Comparison of ENCODE assay signal across 1 cellular context in genomic region chr20:4585104-4585753, GRCh38.
TF ChIP-seq lines count a peak whose summit lies in the region.

No MANE protein-coding gene starts in this region.

TF ChIP-seq in SK-N-SH, 30 proteins besides CTCF, POLR2A, EP300 and RAD21 (continued from another document):
- TF ChIP-seq, protein P1, sequence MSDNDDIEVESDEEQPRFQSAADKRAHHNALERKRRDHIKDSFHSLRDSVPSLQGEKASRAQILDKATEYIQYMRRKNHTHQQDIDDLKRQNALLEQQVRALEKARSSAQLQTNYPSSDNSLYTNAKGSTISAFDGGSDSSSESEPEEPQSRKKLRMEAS (IDR thresholded peaks at IDR 0.05; ENCODE audit: low read depth): no peak
- TF ChIP-seq, protein P2, sequence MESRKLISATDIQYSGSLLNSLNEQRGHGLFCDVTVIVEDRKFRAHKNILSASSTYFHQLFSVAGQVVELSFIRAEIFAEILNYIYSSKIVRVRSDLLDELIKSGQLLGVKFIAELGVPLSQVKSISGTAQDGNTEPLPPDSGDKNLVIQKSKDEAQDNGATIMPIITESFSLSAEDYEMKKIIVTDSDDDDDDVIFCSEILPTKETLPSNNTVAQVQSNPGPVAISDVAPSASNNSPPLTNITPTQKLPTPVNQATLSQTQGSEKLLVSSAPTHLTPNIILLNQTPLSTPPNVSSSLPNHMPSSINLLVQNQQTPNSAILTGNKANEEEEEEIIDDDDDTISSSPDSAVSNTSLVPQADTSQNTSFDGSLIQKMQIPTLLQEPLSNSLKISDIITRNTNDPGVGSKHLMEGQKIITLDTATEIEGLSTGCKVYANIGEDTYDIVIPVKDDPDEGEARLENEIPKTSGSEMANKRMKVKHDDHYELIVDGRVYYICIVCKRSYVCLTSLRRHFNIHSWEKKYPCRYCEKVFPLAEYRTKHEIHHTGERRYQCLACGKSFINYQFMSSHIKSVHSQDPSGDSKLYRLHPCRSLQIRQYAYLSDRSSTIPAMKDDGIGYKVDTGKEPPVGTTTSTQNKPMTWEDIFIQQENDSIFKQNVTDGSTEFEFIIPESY (IDR thresholded peaks at IDR 0.05; ENCODE audit: borderline replicate concordance, low read depth): no peak
- TF ChIP-seq MXI1 (IDR thresholded peaks at IDR 0.05; ENCODE audit: low read depth, low read length) (no peak), CHD2 (IDR thresholded peaks at IDR 0.05; ENCODE audit: low read length, partially characterized antibody) (no peak), NRF1 (IDR thresholded peaks at IDR 0.05; ENCODE audit: low read depth, low read length) (no peak), MEF2A (IDR thresholded peaks at IDR 0.05; ENCODE audit: borderline replicate concordance, low read depth) (no peak), GABPA (IDR thresholded peaks at IDR 0.05; ENCODE audit: low read depth) (no peak), ELF1 (IDR thresholded peaks at IDR 0.05) (no peak)
- TF ChIP-seq, protein P3, sequence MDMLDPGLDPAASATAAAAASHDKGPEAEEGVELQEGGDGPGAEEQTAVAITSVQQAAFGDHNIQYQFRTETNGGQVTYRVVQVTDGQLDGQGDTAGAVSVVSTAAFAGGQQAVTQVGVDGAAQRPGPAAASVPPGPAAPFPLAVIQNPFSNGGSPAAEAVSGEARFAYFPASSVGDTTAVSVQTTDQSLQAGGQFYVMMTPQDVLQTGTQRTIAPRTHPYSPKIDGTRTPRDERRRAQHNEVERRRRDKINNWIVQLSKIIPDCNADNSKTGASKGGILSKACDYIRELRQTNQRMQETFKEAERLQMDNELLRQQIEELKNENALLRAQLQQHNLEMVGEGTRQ (IDR thresholded peaks at IDR 0.05; ENCODE audit: borderline replicate concordance, low read depth, low read length): no peak
- TF ChIP-seq, protein P4, sequence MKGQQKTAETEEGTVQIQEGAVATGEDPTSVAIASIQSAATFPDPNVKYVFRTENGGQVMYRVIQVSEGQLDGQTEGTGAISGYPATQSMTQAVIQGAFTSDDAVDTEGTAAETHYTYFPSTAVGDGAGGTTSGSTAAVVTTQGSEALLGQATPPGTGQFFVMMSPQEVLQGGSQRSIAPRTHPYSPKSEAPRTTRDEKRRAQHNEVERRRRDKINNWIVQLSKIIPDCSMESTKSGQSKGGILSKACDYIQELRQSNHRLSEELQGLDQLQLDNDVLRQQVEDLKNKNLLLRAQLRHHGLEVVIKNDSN (IDR thresholded peaks at IDR 0.05; ENCODE audit: borderline replicate concordance, low read depth): no peak
